Comparison of ENCODE assay signal across 18 cellular contexts in genomic region chr16:76193851-76194620, GRCh38.
DNase-seq lines count a peak whose midpoint lies in the region; ATAC-seq, FAIRE-seq and TF ChIP-seq lines count a peak whose summit lies in the region.
"Had no signal": no experiment of that assay in that cellular context is flagged by ENCODE, and none has a peak within 500 bp of the region (broad histone marks: within the 10 kb centered on the region; RNA-seq: fewer than 3 reads in every experiment).

No MANE protein-coding gene starts in this region.

- H3K14ac ChIP-seq in neuronal stem cell (ENCODE audit: low read length): no peak overlapping the region

- H3K9ac ChIP-seq in neuronal stem cell (ENCODE audit: low read depth, low read length, poor library complexity): no peak overlapping the region

- no peak overlapping the region for H3K4me3 Mint-ChIP-seq in T-helper 2 cell treated with Interferon-gamma antibody and Interleukin-4, amounts not matched to agents 5 μg/mL and 100 μg/mL, for 36 hours
- H3K4me3 Mint-ChIP-seq: CD8-positive, alpha-beta memory T cell; stimulated activated naive CD8-positive, alpha-beta T cell treated with anti-CD3 and anti-CD28 coated beads, Interleukin-15, amount 100 ng/mL, for 72 hours had no signal

- H3K9me3 Mint-ChIP-seq in T-helper 2 cell treated with Interferon-gamma antibody and Interleukin-4, amounts not matched to agents 5 μg/mL and 100 μg/mL, for 36 hours: peaks cover 5% of the 10 kb centered on the region
- H3K9me3 Mint-ChIP-seq: stimulated activated naive CD8-positive, alpha-beta T cell treated with anti-CD3 and anti-CD28 coated beads, Interleukin-15, amount 100 ng/mL, for 72 hours had no signal

- no peak overlapping the region for H3K18ac ChIP-seq in neuronal stem cell (ENCODE audit: low read length)

- peak; percentile 1 for DNase-seq in A673 (ENCODE audit: low spot score)
- DNase-seq in NCI-H748 (lab: John Stamatoyannopoulos, UW; ENCODE audit: unreplicated experiment): peak; percentile 67
- DNase-seq in esophagus squamous epithelium (lab: John Stamatoyannopoulos, UW): no peak
- no peak for DNase-seq in neuronal stem cell (ENCODE audit: low spot score)
- DNase-seq in urothelium cell line (ENCODE audit: low spot score): no peak
- DNase-seq in head of caudate nucleus: no peak
- no peak for DNase-seq in T-helper 2 cell treated with Interferon-gamma antibody and Interleukin-4, amounts not matched to agents 5 μg/mL and 100 μg/mL, for 36 hours (ENCODE audit: low spot score)
- DNase-seq: activated CD4-positive, alpha-beta T cell treated with anti-CD3 and anti-CD28 coated beads, Interleukin-2, amount 50 U/mL, for 4 hours; CD8-positive, alpha-beta memory T cell; dorsolateral prefrontal cortex; gastrocnemius medialis; GOT3; NCI-H1436 treated with DMSO at 0.1 percent for 48 hours; NCI-H526; right lobe of liver; stimulated activated naive CD8-positive, alpha-beta T cell treated with anti-CD3 and anti-CD28 coated beads, Interleukin-15, amount 100 ng/mL, for 72 hours had no signal

- CTCF ChIA-PET in A673 (lab: Charles Lee): no interaction called here

- H2BK12ac ChIP-seq in neuronal stem cell (ENCODE audit: low read length): no peak overlapping the region

- intact Hi-C loops in A673 (cut with micrococcal nuclease; ENCODE audit: unreplicated experiment) (no loop called here), esophagus squamous epithelium (cut with DNase I) (no loop called here), head of caudate nucleus (cut with DNase I) (no loop called here)

- POLR2A ChIA-PET in A673 (lab: Charles Lee; ENCODE audit: low non-redundant PET): no interaction called here

- no peaks in the 10 kb centered on the region for H3K4me1 Mint-ChIP-seq in T-helper 2 cell treated with Interferon-gamma antibody and Interleukin-4, amounts not matched to agents 5 μg/mL and 100 μg/mL, for 36 hours (ENCODE audit: low read depth)
- H3K4me1 Mint-ChIP-seq: CD8-positive, alpha-beta memory T cell; stimulated activated naive CD8-positive, alpha-beta T cell treated with anti-CD3 and anti-CD28 coated beads, Interleukin-15, amount 100 ng/mL, for 72 hours had no signal

- H3K4ac ChIP-seq in neuronal stem cell (ENCODE audit: low read length): no peak overlapping the region

- no peaks in the 10 kb centered on the region for H3K9me3 ChIP-seq in A673 (ENCODE audit: low read depth, low read length, poor library complexity, severe bottlenecking)
- H3K9me3 ChIP-seq in esophagus squamous epithelium: no peaks in the 10 kb centered on the region
- H3K9me3 ChIP-seq in neuronal stem cell (replicated peaks in 1 of 2; ENCODE audit: control insufficient read depth in 2 of 2, insufficient read depth in 1 of 2, low read depth in 1 of 2, low read length in 2 of 2): no peaks in the 10 kb centered on the region
- H3K9me3 ChIP-seq: gastrocnemius medialis, right lobe of liver had no signal

- peak overlapping the region; percentile 76 for H2AFZ ChIP-seq in neuronal stem cell (ENCODE audit: low read length)

- H2BK5ac ChIP-seq in neuronal stem cell (ENCODE audit: low read length): no peak overlapping the region

- FAIRE-seq in urothelium cell line (lab: Jason Lieb, UNC): no peak
- FAIRE-seq: astrocyte had no signal

- no peak overlapping the region for H4K8ac ChIP-seq in neuronal stem cell (ENCODE audit: low read depth, low read length)

- no peak overlapping the region for H3K4me2 ChIP-seq in neuronal stem cell (ENCODE audit: insufficient read depth, low read length, poor library complexity, severe bottlenecking)

- BruUV-seq in A673 (replicated peaks; lab: Mats Ljungman, UMichigan): no TSS peak

- no peaks in the 10 kb centered on the region for H3K27me3 ChIP-seq in A673 (replicated peaks; ENCODE audit: insufficient read depth, low read depth, low read length, poor library complexity)
- no peaks in the 10 kb centered on the region for H3K27me3 ChIP-seq in esophagus squamous epithelium
- H3K27me3 ChIP-seq in neuronal stem cell (ENCODE audit: control insufficient read depth in 3 of 3, insufficient read depth in 3 of 3, low read depth in 1 of 3, low read length in 3 of 3): no peaks in the 10 kb centered on the region
- H3K27me3 ChIP-seq: dorsolateral prefrontal cortex, gastrocnemius medialis, right lobe of liver had no signal

- H3K79me1 ChIP-seq in neuronal stem cell (ENCODE audit: low read depth, low read length): no peaks in the 10 kb centered on the region

- H4K91ac ChIP-seq in neuronal stem cell (ENCODE audit: low read depth, low read length, poor library complexity): no peak overlapping the region

- H3K23ac ChIP-seq in neuronal stem cell (ENCODE audit: low read depth, low read length, poor library complexity): no peak overlapping the region

- no peak overlapping the region for H3K4me3 ChIP-seq in A673 (ENCODE audit: low read depth, low read length, poor library complexity, severe bottlenecking)
- peak overlapping the region in 1 of 4 donors; percentile 30 for H3K4me3 ChIP-seq in esophagus squamous epithelium
- H3K4me3 ChIP-seq in neuronal stem cell (ENCODE audit: low read length in 2 of 2): no peak overlapping the region
- H3K4me3 ChIP-seq: gastrocnemius medialis, right lobe of liver had no signal

- WGBS in esophagus squamous epithelium, 2 donors: 24 to 25% methylated on average over 8 of the region's 8 CpGs
- no CpG with 5 or more reads among the region's 8 CpGs for WGBS in neuronal stem cell (ENCODE audit: extremely low coverage in 2 of 2, insufficient read length in 2 of 2, insufficient replicate concordance in 1 of 2), 2 donors

- ATAC-seq in GM21390 (IDR thresholded peaks at IDR 0.05; ENCODE audit: unreplicated experiment): no peak
- ATAC-seq: right lobe of liver; stimulated activated naive CD8-positive, alpha-beta T cell treated with anti-CD3 and anti-CD28 coated beads, Interleukin-15, amount 100 ng/mL, for 72 hours had no signal

- no peaks in the 10 kb centered on the region for H3K36me3 Mint-ChIP-seq in T-helper 2 cell treated with Interferon-gamma antibody and Interleukin-4, amounts not matched to agents 5 μg/mL and 100 μg/mL, for 36 hours (ENCODE audit: low read depth)
- H3K36me3 Mint-ChIP-seq: CD8-positive, alpha-beta memory T cell had no signal

- H3K27me3 Mint-ChIP-seq in T-helper 2 cell treated with Interferon-gamma antibody and Interleukin-4, amounts not matched to agents 5 μg/mL and 100 μg/mL, for 36 hours (ENCODE audit: low read depth): no peaks in the 10 kb centered on the region
- H3K27me3 Mint-ChIP-seq: CD8-positive, alpha-beta memory T cell; stimulated activated naive CD8-positive, alpha-beta T cell treated with anti-CD3 and anti-CD28 coated beads, Interleukin-15, amount 100 ng/mL, for 72 hours had no signal

- H3K27ac ChIP-seq in A673 (ENCODE audit: low read depth, low read length, poor library complexity, severe bottlenecking) (no peak overlapping the region), esophagus squamous epithelium (peak overlapping the region in 3 of 4 donors; percentile 54 to 62 (median 56)), neuronal stem cell (replicated peaks; ENCODE audit: low read length) (no peak overlapping the region)
- H3K27ac ChIP-seq: dorsolateral prefrontal cortex, gastrocnemius medialis, right lobe of liver had no signal

- no peak overlapping the region for H2BK120ac ChIP-seq in neuronal stem cell (ENCODE audit: low read depth, low read length)

- H3K4me1 ChIP-seq in A673 (ENCODE audit: insufficient read depth, low read length, poor library complexity, severe bottlenecking) (no peaks in the 10 kb centered on the region), esophagus squamous epithelium (peaks cover 0 to 6% (median 5%) of the 10 kb centered on the region in 3 donors), neuronal stem cell (ENCODE audit: control insufficient read depth in 2 of 2, insufficient read depth in 1 of 2, low read depth in 1 of 2, low read length in 2 of 2) (peaks cover 2 to 14% of the 10 kb centered on the region in 2 donors)
- H3K4me1 ChIP-seq: gastrocnemius medialis, right lobe of liver had no signal

- no peak overlapping the region for H3K27ac Mint-ChIP-seq in T-helper 2 cell treated with Interferon-gamma antibody and Interleukin-4, amounts not matched to agents 5 μg/mL and 100 μg/mL, for 36 hours
- H3K27ac Mint-ChIP-seq: CD8-positive, alpha-beta memory T cell; stimulated activated naive CD8-positive, alpha-beta T cell treated with anti-CD3 and anti-CD28 coated beads, Interleukin-15, amount 100 ng/mL, for 72 hours had no signal

- H3K36me3 ChIP-seq in A673 (ENCODE audit: insufficient read depth, low read length, poor library complexity, severe bottlenecking) (no peaks in the 10 kb centered on the region), esophagus squamous epithelium (no peaks in the 10 kb centered on the region), neuronal stem cell (replicated peaks in 1 of 2; ENCODE audit: control insufficient read depth in 2 of 2, insufficient read depth in 2 of 2, low read length in 2 of 2) (no peaks in the 10 kb centered on the region)
- H3K36me3 ChIP-seq: gastrocnemius medialis, right lobe of liver had no signal

- no peak for TF ChIP-seq POLR2A in esophagus squamous epithelium (IDR thresholded peaks at IDR 0.05)

- TF ChIP-seq CTCF in A673 (conservative IDR thresholded peaks at IDR 0.05; ENCODE audit: low read depth, low read length): no peak
- TF ChIP-seq CTCF in esophagus squamous epithelium (IDR thresholded peaks at IDR 0.05): no peak

- no peak overlapping the region for H2BK15ac ChIP-seq in neuronal stem cell (ENCODE audit: low read length)

- H2AK5ac ChIP-seq in neuronal stem cell (ENCODE audit: low read depth, low read length): no peak overlapping the region

Comparison
In these comparisons a context has a peak if more than half of its experiments do, and no peak if none do; other contexts are left out.
1. DNase-seq: peak in A673 (single experiment) and NCI-H748 (single experiment); none in esophagus squamous epithelium (single experiment), neuronal stem cell (single experiment), urothelium cell line (single experiment), head of caudate nucleus (0 of 42) and T-helper 2 cell treated with Interferon-gamma antibody and Interleukin-4, amounts not matched to agents 5 μg/mL and 100 μg/mL, for 36 hours (single experiment).
2. H3K27ac ChIP-seq: peak in esophagus squamous epithelium (3 of 4); none in A673 (single experiment) and neuronal stem cell (single experiment).